In genomic region chr2:84989422-84989821, GRCh38 we compare ENCODE assay signal across 21 cellular contexts. TPM values are rescaled to one million over a fixed set of nuclear protein-coding genes. Genes with fewer than 3 reads are reported as not detected.
A peak's percentile ranks its signal among the peaks of the same experiment; 100 is the strongest.
DNase-seq lines count a peak whose midpoint lies in the region; ATAC-seq and TF ChIP-seq lines count a peak whose summit lies in the region.
"Had no signal": no experiment of that assay in that cellular context is flagged by ENCODE, and none has a peak within 500 bp of the region (broad histone marks: within the 10 kb centered on the region; RNA-seq: fewer than 3 reads in every experiment).

No MANE protein-coding gene starts in this region.

- no peak overlapping the region for H3K18ac ChIP-seq in mesenchymal stem cell (ENCODE audit: low read depth in 1 of 2, low read length in 2 of 2)

- peaks cover 0 to 1% (median 0%) of the 10 kb centered on the region in 7 donors for H3K9me3 Mint-ChIP-seq in CD4-positive, CD25-positive, alpha-beta regulatory T cell
- H3K9me3 Mint-ChIP-seq: CD4-positive, alpha-beta memory T cell had no signal

- WGBS in mesenchymal stem cell, result 97% methylated on average over 2 of the region's 2 CpGs

- no peaks in the 10 kb centered on the region for H3K27me3 ChIP-seq in CD4-positive, CD25-positive, alpha-beta regulatory T cell (ENCODE audit: control insufficient read depth, insufficient read depth, low read length)
- H3K27me3 ChIP-seq in mesenchymal stem cell (ENCODE audit: control insufficient read depth in 1 of 2, insufficient read depth in 1 of 2, low read length in 2 of 2), result no peaks in the 10 kb centered on the region
- H3K27me3 ChIP-seq: BLaER1 had no signal

- H2BK12ac ChIP-seq in mesenchymal stem cell (ENCODE audit: low read length in 2 of 2), result no peak overlapping the region

- H3K14ac ChIP-seq in mesenchymal stem cell (ENCODE audit: low read length in 2 of 2), result no peak overlapping the region

- H4K8ac ChIP-seq in mesenchymal stem cell (ENCODE audit: low read length), result no peak overlapping the region

- TF ChIP-seq CTCF in 22Rv1 (IDR thresholded peaks at IDR 0.05), result no peak

- no peak overlapping the region for H3K9ac ChIP-seq in mesenchymal stem cell (ENCODE audit: low read length)
- H3K9ac ChIP-seq: BLaER1 had no signal

- H3K4me1 ChIP-seq in CD4-positive, CD25-positive, alpha-beta regulatory T cell (ENCODE audit: control insufficient read depth, insufficient read depth, low read length, poor library complexity, severe bottlenecking), result peaks cover 56% of the 10 kb centered on the region
- H3K4me1 ChIP-seq in mesenchymal stem cell (ENCODE audit: control insufficient read depth, insufficient read depth, low read depth, low read length), result peaks cover 7% of the 10 kb centered on the region
- H3K4me1 ChIP-seq: BLaER1 had no signal

- no peak overlapping the region for H4K91ac ChIP-seq in mesenchymal stem cell (ENCODE audit: low read length)

- H2BK5ac ChIP-seq in mesenchymal stem cell (ENCODE audit: low read depth, low read length, poor library complexity, severe bottlenecking), result no peak overlapping the region

- H3K4me1 Mint-ChIP-seq in CD4-positive, CD25-positive, alpha-beta regulatory T cell, result peaks cover 26 to 42% (median 33%) of the 10 kb centered on the region in 4 donors

- H3K27ac ChIP-seq in 22Rv1, result peak overlapping the region; percentile 99
- H3K27ac ChIP-seq in CD4-positive, CD25-positive, alpha-beta regulatory T cell (ENCODE audit: insufficient read depth, low read length, poor library complexity, severe bottlenecking), result no peak overlapping the region
- H3K27ac ChIP-seq in mesenchymal stem cell (ENCODE audit: low read length, poor library complexity, severe bottlenecking), result peak overlapping the region; percentile 6
- H3K27ac ChIP-seq: BLaER1 had no signal

- no peaks in the 10 kb centered on the region for H3K36me3 ChIP-seq in CD4-positive, CD25-positive, alpha-beta regulatory T cell (ENCODE audit: control insufficient read depth, insufficient read depth, low read length)
- H3K36me3 ChIP-seq in mesenchymal stem cell (ENCODE audit: control insufficient read depth in 1 of 2, insufficient read depth in 2 of 2, low read depth in 1 of 2, low read length in 2 of 2), result peaks cover 0 to 3% of the 10 kb centered on the region in 2 experiments

- DNase-seq in CD4-positive, CD25-positive, alpha-beta regulatory T cell, result no peak
- DNase-seq in M059J (ENCODE audit: low read depth) (peak; percentile 32), mesenchymal stem cell (no peak), HEK293T (ENCODE audit: extremely low spot score) (no peak), NCI-H2081 (lab: John Stamatoyannopoulos, UW) (no peak), OCI-M2 (lab: John Stamatoyannopoulos, UW; ENCODE audit: unreplicated experiment) (no peak), NCI-H69 (lab: John Stamatoyannopoulos, UW) (no peak)
- DNase-seq: Caco-2; CD4-positive, alpha-beta memory T cell; H7; MM.1S; NCI-H1092; NCI-H1436; NCI-H1930; NCI-H226; NCI-H510A treated with DMSO at 0.1 percent for 48 hours; NCI-H774; NK-92 treated with Interleukin-12 subunit alpha and Interleukin-12 subunit beta, amount 100 ng/mL, for 24 hours had no signal

- H2BK15ac ChIP-seq in mesenchymal stem cell (ENCODE audit: low read depth, poor library complexity, severe bottlenecking), result no peak overlapping the region

- no peaks in the 10 kb centered on the region for H3K36me3 Mint-ChIP-seq in CD4-positive, CD25-positive, alpha-beta regulatory T cell

- no peak overlapping the region for H3K27ac Mint-ChIP-seq in CD4-positive, CD25-positive, alpha-beta regulatory T cell

- no peak overlapping the region for H3K4me3 Mint-ChIP-seq in CD4-positive, CD25-positive, alpha-beta regulatory T cell
- H3K4me3 Mint-ChIP-seq: CD4-positive, alpha-beta memory T cell had no signal

- CTCF ChIA-PET in HEK293T (lab: Yijun Ruan, JAX), result no interaction called here

- H2AK5ac ChIP-seq in mesenchymal stem cell (ENCODE audit: low read length, severe bottlenecking), result no peak overlapping the region

- no peak for ATAC-seq in CD4-positive, CD25-positive, alpha-beta regulatory T cell (ENCODE audit: low read depth in 2 of 2)
- ATAC-seq: Panc1 had no signal

- H2AFZ ChIP-seq in mesenchymal stem cell (ENCODE audit: low read depth, low read length), result no peak overlapping the region

- H3K9me3 ChIP-seq in CD4-positive, CD25-positive, alpha-beta regulatory T cell (ENCODE audit: control insufficient read depth in 2 of 2, low read length in 2 of 2), result no peaks in the 10 kb centered on the region
- no peaks in the 10 kb centered on the region for H3K9me3 ChIP-seq in mesenchymal stem cell (ENCODE audit: control insufficient read depth, low read length)
- H3K9me3 ChIP-seq: BLaER1, Caco-2 had no signal

- H3K4ac ChIP-seq in mesenchymal stem cell (ENCODE audit: low read depth in 1 of 2, low read length in 2 of 2), result no peak overlapping the region

- H2BK120ac ChIP-seq in mesenchymal stem cell (ENCODE audit: low read depth, low read length), result no peak overlapping the region

- H3K23ac ChIP-seq in mesenchymal stem cell (ENCODE audit: low read length in 2 of 2), result no peak overlapping the region

- H3K4me3 ChIP-seq in CD4-positive, CD25-positive, alpha-beta regulatory T cell (ENCODE audit: low read depth, low read length), result peak overlapping the region; percentile 10
- H3K4me3 ChIP-seq in mesenchymal stem cell (ENCODE audit: insufficient read depth in 1 of 2, low read depth in 1 of 2, low read length in 2 of 2), result no peak overlapping the region
- H3K4me3 ChIP-seq: BLaER1 had no signal

- no peak overlapping the region for H3K4me2 ChIP-seq in mesenchymal stem cell (ENCODE audit: low read length, poor library complexity, severe bottlenecking)
- H3K4me2 ChIP-seq: BLaER1 had no signal

- POLR2A ChIA-PET in HEK293T (lab: Yijun Ruan, JAX), result no interaction called here

- no peaks in the 10 kb centered on the region for H3K79me1 ChIP-seq in mesenchymal stem cell (replicated peaks; ENCODE audit: low read length, poor library complexity, severe bottlenecking)

- no peaks in the 10 kb centered on the region for H3K27me3 Mint-ChIP-seq in CD4-positive, CD25-positive, alpha-beta regulatory T cell
- H3K27me3 Mint-ChIP-seq: CD4-positive, alpha-beta memory T cell had no signal

TF ChIP-seq in HEK293T, 16 proteins besides CTCF, POLR2A, EP300 and RAD21:
- TF ChIP-seq ELF4 (IDR thresholded peaks at IDR 0.05) (no peak), CTBP1 (IDR thresholded peaks at IDR 0.05; ENCODE audit: borderline replicate concordance) (no peak)

RNA-seq across cellular contexts. Expression of gene KCMF1, which starts 18.5 kb away (rescaled TPM):
- 80.0 TPM for total RNA-seq in CD4-positive, CD25-positive, alpha-beta regulatory T cell
- polyA plus RNA-seq in CD4-positive, CD25-positive, alpha-beta regulatory T cell, result 10 to 100 TPM; 21.3 to 41.8 (median 28.5) TPM
- total RNA-seq in M059J (2014; rRNA removed; shearing (Covaris generic)), result 52.7 and 81.2 TPM in 2 replicates
- polyA plus RNA-seq in mesenchymal stem cell (2013, experiment 1 of 2), result 33.7 TPM
- 36.1 TPM for polyA plus RNA-seq in mesenchymal stem cell (2013, experiment 2 of 2)
